27 cellular contexts compared by ENCODE assay signal in genomic region chr7:66419210-66419609, GRCh38.
"Had no signal": no experiment of that assay in that cellular context is flagged by ENCODE, and none has a peak within 500 bp of the region (broad histone marks: within the 10 kb centered on the region; RNA-seq: fewer than 3 reads in every experiment).

No MANE protein-coding gene starts in this region.

- H3K36me3 ChIP-seq: Peyer's patch, SJSA1 had no signal

- H3K4me3 ChIP-seq: Peyer's patch, SJSA1 had no signal

- H3K9me2 ChIP-seq: SK-N-SH had no signal

- ATAC-seq: activated CD8-positive, alpha-beta T cell treated with anti-CD3 and anti-CD28 coated beads, Interleukin-2, amount 10 ng/mL, durations not matched to agents 7 days and 5 days; PC-3 had no signal

- H3K9me3 Mint-ChIP-seq: activated CD4-positive, alpha-beta T cell treated with anti-CD3 and anti-CD28 coated beads, Interleukin-2, amount 10 ng/mL, durations not matched to agents 24 days and 14 days; activated naive CD4-positive, alpha-beta T cell treated with anti-CD3 and anti-CD28 coated beads, Interleukin-2, amount 50 U/mL, for 24 hours; activated naive CD8-positive, alpha-beta T cell treated with anti-CD3 and anti-CD28 coated beads, Interleukin-2, amount 10 ng/mL, durations not matched to agents 7 days and 5 days; activated T-cell treated with anti-CD3 and anti-CD28 coated beads, Interleukin-2, amount 50 U/mL, for 24 hours; activated T-helper 2 cell treated with anti-CD3 and anti-CD28 coated beads, Interferon-gamma antibody, Interleukin-2, Interleukin-4, amounts not matched to agents 10 μg/mL and 5 μg/mL and 100 μg/mL, durations not matched to agents 14 hours and 24 hours and 36 hours; brain; T-helper 1 cell treated with Interleukin-12 subunit alpha and Interleukin-12 subunit beta and Interleukin-4 antibody, amounts not matched to agents 30 μg/mL and 1 μg/mL, for 36 hours; T-helper 2 cell treated with Interferon-gamma antibody and Interleukin-4, amounts not matched to agents 5 μg/mL and 100 μg/mL, for 36 hours had no signal

- DNase-seq: activated CD4-positive, alpha-beta T cell treated with anti-CD3 and anti-CD28 coated beads, Interleukin-2, amount 10 ng/mL, durations not matched to agents 24 days and 14 days; activated CD4-positive, alpha-beta T cell treated with anti-CD3 and anti-CD28 coated beads, Interleukin-2, amount 50 U/mL, for 4 hours; activated CD8-positive, alpha-beta T cell treated with anti-CD3 and anti-CD28 coated beads, Interleukin-2, amount 10 ng/mL, durations not matched to agents 7 days and 5 days; activated gamma-delta T cell; activated naive CD4-positive, alpha-beta T cell treated with Interleukin-2 at 50 U/mL for 16 hours; activated naive CD8-positive, alpha-beta T cell treated with anti-CD3 and anti-CD28 coated beads, Interleukin-2, amount 10 ng/mL, durations not matched to agents 7 days and 5 days; activated T-cell treated with anti-CD3 and anti-CD28 coated beads, Interleukin-2, amount 50 U/mL, for 24 hours; anterior cingulate cortex; caudate nucleus; MM.1S; NCI-H1092; NCI-H1436 treated with DMSO at 0.1 percent for 48 hours; NCI-H1694 treated with DMSO at 0.1 percent for 48 hours; NCI-H345; NCI-H524 treated with DMSO at 0.1 percent for 48 hours; PC-3; Peyer's patch; RPMI8226; SHP77 treated with DMSO at 0.1 percent for 48 hours; SK-N-SH had no signal

- H3K4me3 Mint-ChIP-seq: activated CD4-positive, alpha-beta T cell treated with anti-CD3 and anti-CD28 coated beads, Interleukin-2, amount 10 ng/mL, durations not matched to agents 24 days and 14 days; activated CD8-positive, alpha-beta T cell treated with anti-CD3 and anti-CD28 coated beads, Interleukin-2, amount 10 ng/mL, durations not matched to agents 7 days and 5 days; activated naive CD4-positive, alpha-beta T cell treated with anti-CD3 and anti-CD28 coated beads, Interleukin-2, amount 50 U/mL, for 24 hours; activated naive CD8-positive, alpha-beta T cell treated with anti-CD3 and anti-CD28 coated beads, Interleukin-2, amount 10 ng/mL, durations not matched to agents 7 days and 5 days; activated T-cell treated with anti-CD3 and anti-CD28 coated beads, Interleukin-2, amount 50 U/mL, for 24 hours; brain; T-helper 1 cell treated with Interleukin-12 subunit alpha and Interleukin-12 subunit beta and Interleukin-4 antibody, amounts not matched to agents 30 μg/mL and 1 μg/mL, for 36 hours; T-helper 2 cell treated with Interferon-gamma antibody and Interleukin-4, amounts not matched to agents 5 μg/mL and 100 μg/mL, for 36 hours had no signal

- H3K27me3 Mint-ChIP-seq: activated CD4-positive, alpha-beta T cell treated with anti-CD3 and anti-CD28 coated beads, Interleukin-2, amount 10 ng/mL, durations not matched to agents 24 days and 14 days; activated naive CD4-positive, alpha-beta T cell treated with anti-CD3 and anti-CD28 coated beads, Interleukin-2, amount 50 U/mL, for 24 hours; activated naive CD8-positive, alpha-beta T cell treated with anti-CD3 and anti-CD28 coated beads, Interleukin-2, amount 10 ng/mL, durations not matched to agents 7 days and 5 days; activated T-cell treated with anti-CD3 and anti-CD28 coated beads, Interleukin-2, amount 50 U/mL, for 24 hours; brain had no signal

- H3K27me3 ChIP-seq: Peyer's patch, SJSA1 had no signal

- H3K27ac ChIP-seq: KMS-11, Peyer's patch, SJSA1 had no signal

- H3K9me3 ChIP-seq: Peyer's patch, SJSA1, SK-N-SH had no signal

- H3K4me2 ChIP-seq: KMS-11, SK-N-SH had no signal

- H3K27ac Mint-ChIP-seq: activated CD4-positive, alpha-beta T cell treated with anti-CD3 and anti-CD28 coated beads, Interleukin-2, amount 10 ng/mL, durations not matched to agents 24 days and 14 days; activated CD8-positive, alpha-beta T cell treated with anti-CD3 and anti-CD28 coated beads, Interleukin-2, amount 10 ng/mL, durations not matched to agents 7 days and 5 days; activated naive CD4-positive, alpha-beta T cell treated with anti-CD3 and anti-CD28 coated beads, Interleukin-2, amount 50 U/mL, for 24 hours; activated naive CD8-positive, alpha-beta T cell treated with anti-CD3 and anti-CD28 coated beads, Interleukin-2, amount 10 ng/mL, durations not matched to agents 7 days and 5 days; activated T-cell treated with anti-CD3 and anti-CD28 coated beads, Interleukin-2, amount 50 U/mL, for 24 hours; activated T-helper 2 cell treated with anti-CD3 and anti-CD28 coated beads, Interferon-gamma antibody, Interleukin-2, Interleukin-4, amounts not matched to agents 10 μg/mL and 5 μg/mL and 100 μg/mL, durations not matched to agents 14 hours and 24 hours and 36 hours; brain; T-helper 1 cell treated with Interleukin-12 subunit alpha and Interleukin-12 subunit beta and Interleukin-4 antibody, amounts not matched to agents 30 μg/mL and 1 μg/mL, for 36 hours; T-helper 2 cell treated with Interferon-gamma antibody and Interleukin-4, amounts not matched to agents 5 μg/mL and 100 μg/mL, for 36 hours had no signal

- H3K36me3 Mint-ChIP-seq: activated naive CD8-positive, alpha-beta T cell treated with anti-CD3 and anti-CD28 coated beads, Interleukin-2, amount 10 ng/mL, durations not matched to agents 7 days and 5 days had no signal
